Comparison of ENCODE assay signal across 8 cellular contexts in the genomic region with DNA sequence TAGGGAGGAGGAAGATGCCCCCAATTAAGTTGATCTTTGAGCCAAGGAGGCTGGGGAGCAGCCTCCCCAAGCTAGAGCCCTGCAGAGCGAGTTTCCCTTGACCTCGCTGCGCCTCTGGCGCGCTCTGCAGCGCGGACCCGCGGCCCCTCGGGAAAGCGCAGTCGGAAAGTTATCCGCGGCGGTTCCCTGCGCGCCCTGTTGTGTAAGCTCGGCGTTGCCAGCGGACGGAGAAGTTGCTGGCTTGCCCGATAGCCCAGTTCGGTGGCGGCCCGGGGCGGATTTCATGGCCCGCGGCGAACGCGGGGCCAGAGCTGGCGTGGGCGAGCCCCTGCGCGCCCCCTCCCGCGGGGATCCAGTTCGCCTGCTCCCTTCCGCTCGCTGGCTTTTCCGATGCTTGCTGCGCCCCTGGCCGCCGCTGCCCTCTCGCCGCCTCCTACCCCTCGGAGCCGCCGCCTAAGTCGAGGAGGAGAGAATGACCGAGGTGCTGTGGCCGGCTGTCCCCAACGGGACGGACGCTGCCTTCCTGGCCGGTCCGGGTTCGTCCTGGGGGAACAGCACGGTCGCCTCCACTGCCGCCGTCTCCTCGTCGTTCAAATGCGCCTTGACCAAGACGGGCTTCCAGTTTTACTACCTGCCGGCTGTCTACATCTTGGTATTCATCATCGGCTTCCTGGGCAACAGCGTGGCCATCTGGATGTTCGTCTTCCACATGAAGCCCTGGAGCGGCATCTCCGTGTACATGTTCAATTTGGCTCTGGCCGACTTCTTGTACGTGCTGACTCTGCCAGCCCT. TPM values are rescaled to one million over a fixed set of nuclear protein-coding genes. Genes with fewer than 3 reads are reported as not detected.
DNase-seq lines count a peak whose midpoint lies in the region; ATAC-seq and TF ChIP-seq lines count a peak whose summit lies in the region.

No MANE protein-coding gene starts in this region.

- peak; percentile 52 for TF ChIP-seq CTCF in GM13977 (IDR thresholded peaks at IDR 0.05; ENCODE audit: extremely low read depth, insufficient read depth, missing control alignments)
- peak; percentile 47 for TF ChIP-seq CTCF in hepatocyte (IDR thresholded peaks at IDR 0.05; ENCODE audit: poor library complexity)

- in situ Hi-C loops in GM13977 (cut with MboI; ENCODE audit: low pct_unique_long_range_greater_than_20kb, low sequenced_read_pairs, unreplicated experiment) = no loop called here

- peak overlapping the region; percentile 91 for H2AFZ ChIP-seq in hepatocyte

- peak; percentile 55 for ATAC-seq in HG02852 (IDR thresholded peaks at IDR 0.05; ENCODE audit: unreplicated experiment)

- peaks cover 7% of the 10 kb centered on the region for H3K4me1 ChIP-seq in hepatocyte (ENCODE audit: insufficient read depth)
- no peaks in the 10 kb centered on the region for H3K4me1 ChIP-seq in rectal smooth muscle tissue (ENCODE audit: control insufficient read depth, insufficient read depth, low read length)

- no peaks in the 10 kb centered on the region for H3K9me2 ChIP-seq in hepatocyte (replicated peaks; ENCODE audit: insufficient read depth)

- H3K4me3 ChIP-seq in hepatocyte (peak overlapping the region; percentile 77), rectal smooth muscle tissue (ENCODE audit: low read length) (peak overlapping the region; percentile 95)

- peak overlapping the region; percentile 76 for H3K27ac ChIP-seq in hepatocyte
- H3K27ac ChIP-seq in rectal smooth muscle tissue (ENCODE audit: low read depth, low read length) = peak overlapping the region; percentile 63

- H4K20me1 ChIP-seq in hepatocyte (ENCODE audit: insufficient read depth, poor library complexity, severe bottlenecking) = no peaks in the 10 kb centered on the region

- peaks cover 45% of the 10 kb centered on the region for H3K79me2 ChIP-seq in hepatocyte

- DNase-seq in AG08395 (ENCODE audit: low spot score) = peak; percentile 36
- peak; percentile 62 for DNase-seq in GM13977 (ENCODE audit: low spot score)
- peak; percentile 18 for DNase-seq in NCI-H460 (ENCODE audit: extremely low read depth, low read depth)
- DNase-seq in amygdala (lab: John Stamatoyannopoulos, UW) = peak in 32 of 56 donors; percentile 9 to 62 (median 32)
- peak; percentile 79 for DNase-seq in hepatocyte (ENCODE audit: low spot score)
- no peak for DNase-seq in stimulated activated naive CD4-positive, alpha-beta T cell treated with Interleukin-2 at 50 U/mL for 16 hours (lab: John Stamatoyannopoulos, UW)

- H3K27me3 ChIP-seq in hepatocyte (peaks cover 3% of the 10 kb centered on the region), rectal smooth muscle tissue (ENCODE audit: control insufficient read depth, insufficient read depth, low read length) (no peaks in the 10 kb centered on the region)

- no peaks in the 10 kb centered on the region for H3K9me3 ChIP-seq in hepatocyte (ENCODE audit: low read depth)

- no peaks in the 10 kb centered on the region for H3K36me3 ChIP-seq in hepatocyte (replicated peaks; ENCODE audit: insufficient read depth, low read depth)
- no peaks in the 10 kb centered on the region for H3K36me3 ChIP-seq in rectal smooth muscle tissue (ENCODE audit: control insufficient read depth, insufficient read depth, low read length)

- WGBS in hepatocyte (ENCODE audit: low lambda C conversion rate, missing lambda C conversion rate) = 2% methylated on average over 42 of the region's 74 CpGs

- H3K4me2 ChIP-seq in hepatocyte = peak overlapping the region; percentile 92

- H3K9ac ChIP-seq in rectal smooth muscle tissue (ENCODE audit: low read length) = peak overlapping the region; percentile 49

RNA-seq across cellular contexts. Expression of a gene that starts 0.6 kb away (rescaled TPM):
- 2.2 and 3.7 TPM in 2 replicates for total RNA-seq in NCI-H460 (2014; rRNA removed; shearing (Covaris generic))
- 5.4 and 6.2 TPM in 2 replicates for polyA plus RNA-seq in NCI-H460 (2014; cell fraction: nucleus; rRNA removed)
- 11.9 and 14.0 TPM in 2 replicates for total RNA-seq in hepatocyte
- 1.8 and 3.3 TPM in 2 replicates for polyA plus RNA-seq in hepatocyte
